In the genomic region with DNA sequence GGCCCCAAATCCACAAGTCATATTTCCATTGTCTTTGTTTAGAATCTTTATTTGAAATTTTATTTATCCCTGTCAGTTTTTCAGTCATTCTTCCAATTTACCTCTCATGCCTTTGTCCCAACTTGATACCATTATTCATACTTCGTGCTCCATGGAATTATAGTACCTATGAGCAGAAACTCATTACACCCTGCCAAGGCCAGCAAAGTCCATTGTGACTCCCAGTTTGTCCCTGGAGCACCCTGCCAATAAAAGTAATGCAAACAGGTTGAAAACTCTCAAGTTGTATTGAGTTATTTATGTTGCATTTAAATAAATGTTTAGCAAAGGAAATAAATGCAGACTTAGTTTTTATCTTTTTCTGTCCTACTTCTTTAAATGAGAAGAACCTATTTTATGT, we compare ENCODE assay signal across 17 cellular contexts. TPM values are rescaled to one million over a fixed set of nuclear protein-coding genes. Genes with fewer than 3 reads are reported as not detected.
DNase-seq lines count a peak whose midpoint lies in the region; ATAC-seq and TF ChIP-seq lines count a peak whose summit lies in the region.
"Had no signal": no experiment of that assay in that cellular context is flagged by ENCODE, and none has a peak within 500 bp of the region (broad histone marks: within the 10 kb centered on the region; RNA-seq: fewer than 3 reads in every experiment).

No MANE protein-coding gene starts in this region.

- H3K4me1 Mint-ChIP-seq in activated T-cell treated with anti-CD3 and anti-CD28 coated beads, Interleukin-2, amount 50 U/mL, for 24 hours (ENCODE audit: low read depth): peaks cover 28% of the 10 kb centered on the region
- H3K4me1 Mint-ChIP-seq in stimulated activated memory B cell treated with anti-CD40 and anti-IgM and Interleukin-4, amounts not matched to agents 10 μg/mL and 1 μg/mL and 100 μg/mL, for 72 hours: peaks cover 17% of the 10 kb centered on the region

- H3K27ac Mint-ChIP-seq in activated T-cell treated with anti-CD3 and anti-CD28 coated beads, Interleukin-2, amount 50 U/mL, for 24 hours: peak overlapping the region; percentile 8
- peak overlapping the region; percentile 26 for H3K27ac Mint-ChIP-seq in stimulated activated memory B cell treated with anti-CD40 and anti-IgM and Interleukin-4, amounts not matched to agents 10 μg/mL and 1 μg/mL and 100 μg/mL, for 72 hours
- H3K27ac Mint-ChIP-seq: B cell, H9 had no signal

- no peak for DNase-seq in activated T-cell treated with anti-CD3 and anti-CD28 coated beads, Interleukin-2, amount 50 U/mL, for 24 hours
- no peak for DNase-seq in activated T-cell treated with anti-CD3 and anti-CD28 coated beads, Interleukin-2, amount 50 U/mL, for 48 hours
- DNase-seq in left colon (no peak), GM20000 (ENCODE audit: low spot score) (no peak), NCI-H446 treated with DMSO at 0.1 percent for 48 hours (lab: John Stamatoyannopoulos, UW) (no peak)
- DNase-seq: CD4-positive, CD25-positive, alpha-beta regulatory T cell; CD8-positive, alpha-beta memory T cell; DMS 273 treated with DMSO at 0.1 percent for 48 hours; DMS79; EL; GDM1; GM23248; H9 had no signal

- intact Hi-C loops in left colon (cut with DNase I, micrococcal nuclease): no loop called here

- no peak for TF ChIP-seq CTCF in GM20000 (IDR thresholded peaks at IDR 0.05; ENCODE audit: extremely low read depth, missing control alignments)

- H3K27me3 Mint-ChIP-seq in activated T-cell treated with anti-CD3 and anti-CD28 coated beads, Interleukin-2, amount 50 U/mL, for 24 hours: no peaks in the 10 kb centered on the region
- no peaks in the 10 kb centered on the region for H3K27me3 Mint-ChIP-seq in stimulated activated memory B cell treated with anti-CD40 and anti-IgM and Interleukin-4, amounts not matched to agents 10 μg/mL and 1 μg/mL and 100 μg/mL, for 72 hours
- H3K27me3 Mint-ChIP-seq: B cell; CD4-positive, CD25-positive, alpha-beta regulatory T cell; CD8-positive, alpha-beta memory T cell had no signal

- peak; percentile 51 for ATAC-seq in left colon
- no peak for ATAC-seq in stimulated activated memory B cell treated with anti-CD40 and anti-IgM and Interleukin-4, amounts not matched to agents 10 μg/mL and 1 μg/mL and 100 μg/mL, for 72 hours
- ATAC-seq: GM12878, HCT116 had no signal

- H3K4me3 Mint-ChIP-seq in activated T-cell treated with anti-CD3 and anti-CD28 coated beads, Interleukin-2, amount 50 U/mL, for 24 hours: no peak overlapping the region
- no peak overlapping the region for H3K4me3 Mint-ChIP-seq in stimulated activated memory B cell treated with anti-CD40 and anti-IgM and Interleukin-4, amounts not matched to agents 10 μg/mL and 1 μg/mL and 100 μg/mL, for 72 hours
- H3K4me3 Mint-ChIP-seq: B cell; CD4-positive, CD25-positive, alpha-beta regulatory T cell; CD8-positive, alpha-beta memory T cell; H9 had no signal

- H3K36me3 Mint-ChIP-seq in activated T-cell treated with anti-CD3 and anti-CD28 coated beads, Interleukin-2, amount 50 U/mL, for 24 hours (ENCODE audit: low read depth): peaks cover 28% of the 10 kb centered on the region
- peaks cover 22% of the 10 kb centered on the region for H3K36me3 Mint-ChIP-seq in stimulated activated memory B cell treated with anti-CD40 and anti-IgM and Interleukin-4, amounts not matched to agents 10 μg/mL and 1 μg/mL and 100 μg/mL, for 72 hours

- H3K9me3 Mint-ChIP-seq in activated T-cell treated with anti-CD3 and anti-CD28 coated beads, Interleukin-2, amount 50 U/mL, for 24 hours: peaks cover 2% of the 10 kb centered on the region
- H3K9me3 Mint-ChIP-seq in stimulated activated memory B cell treated with anti-CD40 and anti-IgM and Interleukin-4, amounts not matched to agents 10 μg/mL and 1 μg/mL and 100 μg/mL, for 72 hours: no peaks in the 10 kb centered on the region
- H3K9me3 Mint-ChIP-seq: CD4-positive, CD25-positive, alpha-beta regulatory T cell; CD8-positive, alpha-beta memory T cell; H9 had no signal

RNA-seq across cellular contexts. Expression of a gene that starts 19.3 kb away (rescaled TPM):
- 10 to 100 TPM; 65.5 to 65.6 TPM for total RNA-seq in left colon
